In the genomic region with DNA sequence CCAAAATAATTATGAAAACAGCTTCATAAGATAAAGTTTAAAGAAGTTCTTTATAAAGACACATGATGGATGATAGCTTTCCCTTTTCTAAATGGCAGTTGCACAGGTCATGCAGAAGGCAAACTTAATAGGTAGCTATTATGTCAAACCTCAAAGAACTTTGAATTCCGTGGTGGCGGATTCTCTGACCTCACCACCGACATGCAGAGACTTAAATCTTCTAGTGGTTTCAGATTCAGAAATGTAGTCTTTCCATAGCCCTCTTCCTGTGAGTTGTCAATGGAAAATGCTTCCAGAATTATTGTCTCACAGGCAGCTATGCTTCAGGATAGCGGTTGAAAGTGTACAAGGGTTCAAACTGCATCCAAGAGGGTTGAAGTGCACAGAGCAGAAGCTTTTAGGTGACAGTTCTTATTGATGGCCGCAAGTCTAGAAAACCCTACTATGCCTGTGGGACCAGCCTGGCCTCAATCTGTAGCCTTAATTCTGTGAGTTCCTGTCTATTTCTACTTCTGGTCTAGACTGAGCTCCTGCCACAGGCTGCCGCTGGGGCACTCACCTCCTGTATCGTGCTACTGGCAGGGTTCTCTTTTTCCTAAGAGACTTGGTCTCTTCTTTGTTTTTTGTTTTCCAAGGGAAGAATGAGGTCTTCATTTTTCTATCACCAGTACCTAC, we compare ENCODE assay signal across 20 cellular contexts.
A peak's percentile ranks its signal among the peaks of the same experiment; 100 is the strongest.
DNase-seq lines count a peak whose midpoint lies in the region; TF ChIP-seq lines count a peak whose summit lies in the region.
"Had no signal": no experiment of that assay in that cellular context is flagged by ENCODE, and none has a peak within 500 bp of the region (broad histone marks: within the 10 kb centered on the region; RNA-seq: fewer than 3 reads in every experiment).

No MANE protein-coding gene starts in this region.

- TF ChIP-seq CTCF in chondrocyte (IDR thresholded peaks at IDR 0.05) (no peak), mesothelial cell of epicardium (IDR thresholded peaks at IDR 0.05; ENCODE audit: unreplicated experiment) (no peak)

- H3K36me3 Mint-ChIP-seq in chondrocyte (ENCODE audit: low read depth), result no peaks in the 10 kb centered on the region
- no peaks in the 10 kb centered on the region for H3K36me3 Mint-ChIP-seq in mesothelial cell of epicardium
- no peaks in the 10 kb centered on the region for H3K36me3 Mint-ChIP-seq in T-helper 2 cell treated with Interferon-gamma antibody and Interleukin-4, amounts not matched to agents 5 μg/mL and 100 μg/mL, for 36 hours (ENCODE audit: low read depth)
- H3K36me3 Mint-ChIP-seq: natural killer cell had no signal

- peak overlapping the region; percentile 17 for H3K27ac Mint-ChIP-seq in chondrocyte (ENCODE audit: unreplicated experiment)
- H3K27ac Mint-ChIP-seq in mesothelial cell of epicardium, result peak overlapping the region; percentile 99
- no peak overlapping the region for H3K27ac Mint-ChIP-seq in T-helper 2 cell treated with Interferon-gamma antibody and Interleukin-4, amounts not matched to agents 5 μg/mL and 100 μg/mL, for 36 hours
- H3K27ac Mint-ChIP-seq: natural killer cell had no signal

- in situ Hi-C loops in Caki2 (cut with HindIII; ENCODE audit: low pct_unique_long_range_greater_than_20kb, low sequenced_read_pairs) (no loop called here), ACHN (cut with HindIII; ENCODE audit: low pct_ligation_motif_present, low pct_unique_long_range_greater_than_20kb, low sequenced_read_pairs) (no loop called here)

- H3K4me3 Mint-ChIP-seq in chondrocyte (ENCODE audit: unreplicated experiment) (no peak overlapping the region), mesothelial cell of epicardium (no peak overlapping the region)
- no peak overlapping the region for H3K4me3 Mint-ChIP-seq in T-helper 2 cell treated with Interferon-gamma antibody and Interleukin-4, amounts not matched to agents 5 μg/mL and 100 μg/mL, for 36 hours
- H3K4me3 Mint-ChIP-seq: natural killer cell had no signal

- no peaks in the 10 kb centered on the region for H3K9me3 Mint-ChIP-seq in chondrocyte (ENCODE audit: low read depth)
- H3K9me3 Mint-ChIP-seq in mesothelial cell of epicardium, result no peaks in the 10 kb centered on the region
- no peaks in the 10 kb centered on the region for H3K9me3 Mint-ChIP-seq in T-helper 2 cell treated with Interferon-gamma antibody and Interleukin-4, amounts not matched to agents 5 μg/mL and 100 μg/mL, for 36 hours
- H3K9me3 Mint-ChIP-seq: natural killer cell had no signal

- H3K4me1 Mint-ChIP-seq in chondrocyte (ENCODE audit: low read depth), result peaks cover 51% of the 10 kb centered on the region
- H3K4me1 Mint-ChIP-seq in mesothelial cell of epicardium, result peaks cover 53% of the 10 kb centered on the region
- H3K4me1 Mint-ChIP-seq in T-helper 2 cell treated with Interferon-gamma antibody and Interleukin-4, amounts not matched to agents 5 μg/mL and 100 μg/mL, for 36 hours (ENCODE audit: low read depth), result peaks cover 18% of the 10 kb centered on the region

- peak; percentile 65 for DNase-seq in Caki2 (ENCODE audit: low read depth)
- peak; percentile 78 for DNase-seq in NCI-H226
- DNase-seq in chondrocyte (ENCODE audit: low spot score), result no peak
- no peak for DNase-seq in mesothelial cell of epicardium (ENCODE audit: low spot score in 2 of 2, unreplicated experiment in 2 of 2)
- no peak for DNase-seq in NCI-H1694 treated with DMSO at 0.1 percent for 48 hours (lab: John Stamatoyannopoulos, UW)
- DNase-seq in ACHN, result no peak
- DNase-seq in T-helper 2 cell treated with Interferon-gamma antibody and Interleukin-4, amounts not matched to agents 5 μg/mL and 100 μg/mL, for 36 hours (ENCODE audit: low spot score), result no peak
- DNase-seq in NCI-H1417 (lab: John Stamatoyannopoulos, UW), result no peak
- DNase-seq: activated CD4-positive, alpha-beta T cell treated with anti-CD3 and anti-CD28 coated beads for 48 hours; activated T-cell treated with anti-CD3 and anti-CD28 coated beads, Interleukin-2, amount 50 U/mL, for 48 hours; Calu3; GM23248; hippocampal formation; lower lobe of right lung; natural killer cell; NCI-H2081; NCI-H526 treated with DMSO at 0.1 percent for 48 hours; stimulated activated CD4-positive, alpha-beta T cell treated with anti-CD3 and anti-CD28 coated beads, Interleukin-2, amount 100 ng/mL, for 48 hours; T-helper 2 cell; thyroid gland had no signal

- no peaks in the 10 kb centered on the region for H3K27me3 Mint-ChIP-seq in chondrocyte (ENCODE audit: low read depth)
- H3K27me3 Mint-ChIP-seq in mesothelial cell of epicardium (ENCODE audit: low read depth), result no peaks in the 10 kb centered on the region
- peaks cover 6% of the 10 kb centered on the region for H3K27me3 Mint-ChIP-seq in T-helper 2 cell treated with Interferon-gamma antibody and Interleukin-4, amounts not matched to agents 5 μg/mL and 100 μg/mL, for 36 hours (ENCODE audit: low read depth)

Comparison
In these comparisons a context has a peak if more than half of its experiments do, and no peak if none do; other contexts are left out.
1. DNase-seq: peak in Caki2 (single experiment) and NCI-H226 (single experiment); none in chondrocyte (single experiment), mesothelial cell of epicardium (0 of 2), NCI-H1694 treated with DMSO at 0.1 percent for 48 hours (single experiment), ACHN (single experiment), T-helper 2 cell treated with Interferon-gamma antibody and Interleukin-4, amounts not matched to agents 5 μg/mL and 100 μg/mL, for 36 hours (single experiment) and NCI-H1417 (0 of 3).